11 cellular contexts compared by ENCODE assay signal in the genomic region with DNA sequence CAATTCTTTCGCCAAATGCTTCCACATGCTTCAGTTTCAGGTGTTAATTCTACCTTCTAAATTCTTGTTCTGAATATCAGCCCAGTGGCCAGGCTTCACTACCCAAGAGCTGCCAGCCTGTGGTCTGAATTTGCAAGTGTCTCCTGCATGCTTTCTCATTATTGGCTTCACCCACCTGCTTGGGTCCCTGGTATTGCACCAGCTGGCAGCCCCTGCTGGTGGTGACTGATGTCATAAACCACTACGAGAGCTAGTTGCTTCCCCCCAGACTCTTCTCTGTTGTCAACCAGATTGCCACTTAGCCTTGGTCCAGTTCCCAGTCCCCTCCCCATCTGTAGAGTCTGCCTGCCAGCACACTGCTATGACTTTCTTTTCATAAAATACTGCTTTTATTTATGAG.
DNase-seq lines count a peak whose midpoint lies in the region; ATAC-seq, FAIRE-seq and TF ChIP-seq lines count a peak whose summit lies in the region.
"Had no signal": no experiment of that assay in that cellular context is flagged by ENCODE, and none has a peak within 500 bp of the region (broad histone marks: within the 10 kb centered on the region; RNA-seq: fewer than 3 reads in every experiment).

No MANE protein-coding gene starts in this region.

- H3K9me3 ChIP-seq in BLaER1 (peaks cover 12% of the 10 kb centered on the region; the same call in 1 of the 2 replicates), tibial nerve (peaks cover 0 to 10% (median 0%) of the 10 kb centered on the region in 4 donors)

- DNase-seq in NCI-H524 (lab: John Stamatoyannopoulos, UW) (peak; percentile 82 to 93), T1000 (lab: John Stamatoyannopoulos, UW) (no peak), tibial nerve (ENCODE audit: low spot score in 2 of 2) (no peak), frontal cortex (ENCODE audit: low spot score in 2 of 2) (no peak), epidermal melanocyte (ENCODE audit: insufficient read length, low spot score) (no peak)
- DNase-seq: stimulated activated naive CD8-positive, alpha-beta T cell treated with anti-CD3 and anti-CD28 coated beads, Interleukin-15, Interleukin-2, amounts not matched to agents 100 U/mL and 50 U/mL, for 24 hours had no signal

- H3K36me3 ChIP-seq in BLaER1 (no peaks in the 10 kb centered on the region), tibial nerve (no peaks in the 10 kb centered on the region)

- H4K20me1 ChIP-seq in BLaER1 = no peaks in the 10 kb centered on the region

- no peak for FAIRE-seq in frontal cortex (lab: Jason Lieb, UNC)

- H3K4me3 ChIP-seq in BLaER1 = no peak overlapping the region
- H3K4me3 ChIP-seq in tibial nerve = no peak overlapping the region

- TF ChIP-seq EP300 in tibial nerve (IDR thresholded peaks at IDR 0.05) = no peak

- no peak overlapping the region for H3K9ac ChIP-seq in BLaER1

- H3K27me3 ChIP-seq in BLaER1 (no peaks in the 10 kb centered on the region), tibial nerve (no peaks in the 10 kb centered on the region)

- no peak for TF ChIP-seq CTCF in tibial nerve (IDR thresholded peaks at IDR 0.05)

- H3K4me2 ChIP-seq in BLaER1 = peak overlapping the region; percentile 40

- H3K4me1 ChIP-seq in BLaER1 (peaks cover 23% of the 10 kb centered on the region), tibial nerve (no peaks in the 10 kb centered on the region)

- TF ChIP-seq POLR2A in tibial nerve (IDR thresholded peaks at IDR 0.05) = no peak

- WGBS in tibial nerve, 2 donors = 53 to 68% methylated on average over 2 of the region's 2 CpGs

- H3K27ac ChIP-seq in BLaER1 (peak overlapping the region; percentile 35; the same call in 1 of the 2 replicates), tibial nerve (no peak overlapping the region)
- H3K27ac ChIP-seq: HL-60 had no signal

- ATAC-seq in GM19397 (IDR thresholded peaks at IDR 0.05; ENCODE audit: unreplicated experiment) (peak; percentile 92), HG03066 (IDR thresholded peaks at IDR 0.05; ENCODE audit: low read depth, unreplicated experiment) (peak; percentile 74)
- ATAC-seq: stimulated activated naive CD8-positive, alpha-beta T cell treated with anti-CD3 and anti-CD28 coated beads, Interleukin-15, Interleukin-2, amounts not matched to agents 100 U/mL and 50 U/mL, for 24 hours; T-cell had no signal

Comparison
In these comparisons a context has a peak if more than half of its experiments do, and no peak if none do; other contexts are left out.
1. DNase-seq: peak in NCI-H524 (2 of 2); none in T1000 (single experiment), tibial nerve (0 of 2), frontal cortex (0 of 2) and epidermal melanocyte (single experiment).